Comparison of ENCODE assay signal across 3 cellular contexts in the genomic region with DNA sequence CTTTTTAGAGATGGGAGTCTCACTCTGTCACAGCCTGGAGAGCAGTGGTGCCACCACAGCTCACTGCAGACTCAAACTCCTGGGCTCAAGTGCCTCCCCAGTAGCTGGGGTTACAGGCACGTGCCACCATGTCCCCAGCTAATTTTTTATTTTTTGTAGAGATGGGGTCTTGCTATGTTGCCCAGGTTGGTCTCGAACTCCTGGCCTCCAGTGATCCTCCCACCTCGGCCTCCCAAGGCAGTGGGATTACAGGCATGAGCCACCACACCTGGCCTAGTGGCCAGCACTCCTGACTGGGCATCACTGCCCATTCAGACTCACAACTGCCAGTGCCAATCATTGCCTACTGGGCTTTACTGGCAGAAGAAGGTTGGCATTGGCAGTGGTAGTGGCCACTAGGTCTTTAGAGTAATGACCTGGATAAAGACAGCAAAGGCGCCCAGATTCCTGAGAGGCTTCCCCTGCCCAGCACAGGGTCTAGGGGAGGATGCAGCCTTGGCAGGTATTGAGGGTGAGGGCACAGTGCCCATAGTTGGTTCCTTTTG.
TF ChIP-seq lines count a peak whose summit lies in the region.

No MANE protein-coding gene starts in this region.

TF ChIP-seq in HEK293, 187 proteins besides CTCF, POLR2A, EP300 and RAD21:
- TF ChIP-seq ZNF324 (tag by site-specific recombination; IDR thresholded peaks at IDR 0.05) (no peak), ZNF560 (tag by site-specific recombination; IDR thresholded peaks at IDR 0.05; ENCODE audit: borderline replicate concordance) (no peak), ZNF121 (tag by site-specific recombination; IDR thresholded peaks at IDR 0.05) (peak; percentile 96), ZNF416 (tag by site-specific recombination; IDR thresholded peaks at IDR 0.05) (no peak)
- TF ChIP-seq, protein P1, sequence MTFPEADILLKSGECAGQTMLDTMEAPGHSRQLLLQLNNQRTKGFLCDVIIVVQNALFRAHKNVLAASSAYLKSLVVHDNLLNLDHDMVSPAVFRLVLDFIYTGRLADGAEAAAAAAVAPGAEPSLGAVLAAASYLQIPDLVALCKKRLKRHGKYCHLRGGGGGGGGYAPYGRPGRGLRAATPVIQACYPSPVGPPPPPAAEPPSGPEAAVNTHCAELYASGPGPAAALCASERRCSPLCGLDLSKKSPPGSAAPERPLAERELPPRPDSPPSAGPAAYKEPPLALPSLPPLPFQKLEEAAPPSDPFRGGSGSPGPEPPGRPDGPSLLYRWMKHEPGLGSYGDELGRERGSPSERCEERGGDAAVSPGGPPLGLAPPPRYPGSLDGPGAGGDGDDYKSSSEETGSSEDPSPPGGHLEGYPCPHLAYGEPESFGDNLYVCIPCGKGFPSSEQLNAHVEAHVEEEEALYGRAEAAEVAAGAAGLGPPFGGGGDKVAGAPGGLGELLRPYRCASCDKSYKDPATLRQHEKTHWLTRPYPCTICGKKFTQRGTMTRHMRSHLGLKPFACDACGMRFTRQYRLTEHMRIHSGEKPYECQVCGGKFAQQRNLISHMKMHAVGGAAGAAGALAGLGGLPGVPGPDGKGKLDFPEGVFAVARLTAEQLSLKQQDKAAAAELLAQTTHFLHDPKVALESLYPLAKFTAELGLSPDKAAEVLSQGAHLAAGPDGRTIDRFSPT (tag by site-specific recombination; IDR thresholded peaks at IDR 0.05), result peak; percentile 85

TF ChIP-seq in WTC11, 78 proteins besides CTCF, POLR2A, EP300 and RAD21:
- TF ChIP-seq TEAD4 (CRISPR knock-in tag; IDR thresholded peaks at IDR 0.05) (no peak), ZNF121 (CRISPR knock-in tag; IDR thresholded peaks at IDR 0.05) (peak; percentile 47; the same call in 1 of the 2 replicates)
TF ChIP-seq in WTC11: peak in this region for 1.

TF ChIP-seq in HepG2, 621 proteins besides CTCF, POLR2A, EP300 and RAD21:
- TF ChIP-seq ZNF121 (CRISPR knock-in tag; IDR thresholded peaks at IDR 0.05) (peak; percentile 33; the same call in 1 of the 2 replicates), BORCS8-MEF2B (CRISPR knock-in tag; IDR thresholded peaks at IDR 0.05) (no peak)
